1 cellular context compared by ENCODE assay signal in the genomic region with DNA sequence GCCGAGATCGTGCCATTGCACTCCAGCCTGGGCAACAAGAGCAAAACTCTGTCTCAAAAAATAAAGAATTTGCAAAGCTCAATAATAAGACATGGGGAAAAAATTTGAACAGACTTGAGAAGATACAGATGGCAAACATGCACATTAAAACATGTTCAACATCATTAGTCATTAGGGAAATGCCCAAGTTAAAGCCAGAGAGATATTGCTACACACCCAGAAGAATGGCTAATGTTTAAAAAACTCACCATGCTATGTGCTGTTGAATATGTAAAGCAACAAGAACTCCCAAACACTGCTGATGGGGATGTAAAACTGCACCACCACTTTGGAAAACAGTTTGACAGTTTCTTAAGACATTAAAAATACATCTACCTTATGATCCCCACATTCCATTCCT.
TF ChIP-seq lines count a peak whose summit lies in the region.

No MANE protein-coding gene starts in this region.

TF ChIP-seq in GM23338, 12 proteins besides CTCF, POLR2A, EP300 and RAD21 (continued from another document):
- TF ChIP-seq ZNF331 (CRISPR knock-in tag; IDR thresholded peaks at IDR 0.05; ENCODE audit: low read depth) (no peak), POLR2AphosphoS5 (IDR thresholded peaks at IDR 0.05; ENCODE audit: low read depth) (no peak), EZH2phosphoT487 (IDR thresholded peaks at IDR 0.05; ENCODE audit: unreplicated experiment) (no peak), STAT1 (IDR thresholded peaks at IDR 0.05; ENCODE audit: unreplicated experiment) (no peak)
- TF ChIP-seq, protein P1, sequence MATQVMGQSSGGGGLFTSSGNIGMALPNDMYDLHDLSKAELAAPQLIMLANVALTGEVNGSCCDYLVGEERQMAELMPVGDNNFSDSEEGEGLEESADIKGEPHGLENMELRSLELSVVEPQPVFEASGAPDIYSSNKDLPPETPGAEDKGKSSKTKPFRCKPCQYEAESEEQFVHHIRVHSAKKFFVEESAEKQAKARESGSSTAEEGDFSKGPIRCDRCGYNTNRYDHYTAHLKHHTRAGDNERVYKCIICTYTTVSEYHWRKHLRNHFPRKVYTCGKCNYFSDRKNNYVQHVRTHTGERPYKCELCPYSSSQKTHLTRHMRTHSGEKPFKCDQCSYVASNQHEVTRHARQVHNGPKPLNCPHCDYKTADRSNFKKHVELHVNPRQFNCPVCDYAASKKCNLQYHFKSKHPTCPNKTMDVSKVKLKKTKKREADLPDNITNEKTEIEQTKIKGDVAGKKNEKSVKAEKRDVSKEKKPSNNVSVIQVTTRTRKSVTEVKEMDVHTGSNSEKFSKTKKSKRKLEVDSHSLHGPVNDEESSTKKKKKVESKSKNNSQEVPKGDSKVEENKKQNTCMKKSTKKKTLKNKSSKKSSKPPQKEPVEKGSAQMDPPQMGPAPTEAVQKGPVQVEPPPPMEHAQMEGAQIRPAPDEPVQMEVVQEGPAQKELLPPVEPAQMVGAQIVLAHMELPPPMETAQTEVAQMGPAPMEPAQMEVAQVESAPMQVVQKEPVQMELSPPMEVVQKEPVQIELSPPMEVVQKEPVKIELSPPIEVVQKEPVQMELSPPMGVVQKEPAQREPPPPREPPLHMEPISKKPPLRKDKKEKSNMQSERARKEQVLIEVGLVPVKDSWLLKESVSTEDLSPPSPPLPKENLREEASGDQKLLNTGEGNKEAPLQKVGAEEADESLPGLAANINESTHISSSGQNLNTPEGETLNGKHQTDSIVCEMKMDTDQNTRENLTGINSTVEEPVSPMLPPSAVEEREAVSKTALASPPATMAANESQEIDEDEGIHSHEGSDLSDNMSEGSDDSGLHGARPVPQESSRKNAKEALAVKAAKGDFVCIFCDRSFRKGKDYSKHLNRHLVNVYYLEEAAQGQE (IDR thresholded peaks at IDR 0.05; ENCODE audit: unreplicated experiment), result no peak
